ENCODE assay signal across 16 cellular contexts in genomic region chr5:135222171-135222681, GRCh38.
A peak's percentile ranks its signal among the peaks of the same experiment; 100 is the strongest.
DNase-seq lines count a peak whose midpoint lies in the region; ATAC-seq and TF ChIP-seq lines count a peak whose summit lies in the region.
"Had no signal": no experiment of that assay in that cellular context is flagged by ENCODE, and none has a peak within 500 bp of the region (broad histone marks: within the 10 kb centered on the region; RNA-seq: fewer than 3 reads in every experiment).

No MANE protein-coding gene starts in this region.

- peaks cover 4% of the 10 kb centered on the region for H3K4me1 Mint-ChIP-seq in activated naive CD8-positive, alpha-beta T cell treated with anti-CD3 and anti-CD28 coated beads, Interleukin-2, amount 10 ng/mL, durations not matched to agents 7 days and 5 days
- no peaks in the 10 kb centered on the region for H3K4me1 Mint-ChIP-seq in activated naive CD8-positive, alpha-beta T cell treated with anti-CD3 and anti-CD28 coated beads for 36 hours
- H3K4me1 Mint-ChIP-seq in type B pancreatic cell (ENCODE audit: unreplicated experiment) = peaks cover 20% of the 10 kb centered on the region

- ATAC-seq in activated naive CD8-positive, alpha-beta T cell treated with anti-CD3 and anti-CD28 coated beads, Interleukin-2, amount 10 ng/mL, durations not matched to agents 7 days and 5 days (ENCODE audit: low read depth) = no peak
- ATAC-seq in left lobe of liver = no peak

- DNase-seq in activated naive CD8-positive, alpha-beta T cell treated with anti-CD3 and anti-CD28 coated beads, Interleukin-2, amount 10 ng/mL, durations not matched to agents 7 days and 5 days = peak; percentile 12
- no peak for DNase-seq in activated naive CD8-positive, alpha-beta T cell treated with anti-CD3 and anti-CD28 coated beads for 36 hours
- DNase-seq in WERI-Rb-1 (peak; percentile 3), left lobe of liver (ENCODE audit: low spot score) (peak; percentile 35), type B pancreatic cell (ENCODE audit: extremely low spot score, unreplicated experiment) (peak; percentile 57), cerebellum (ENCODE audit: low spot score) (no peak), midbrain (lab: John Stamatoyannopoulos, UW) (no peak), NCI-H1694 (lab: John Stamatoyannopoulos, UW) (no peak)
- DNase-seq: HFFc6; Karpas-422; mesendoderm; NCI-H2081; nucleus accumbens; stimulated activated CD4-positive, alpha-beta T cell treated with anti-CD3 and anti-CD28 coated beads, Interleukin-12 subunit alpha, Interleukin-12 subunit beta, amount 100 ng/mL, for 4 hours had no signal

- H3K9me3 Mint-ChIP-seq in activated naive CD8-positive, alpha-beta T cell treated with anti-CD3 and anti-CD28 coated beads, Interleukin-2, amount 10 ng/mL, durations not matched to agents 7 days and 5 days = no peaks in the 10 kb centered on the region
- H3K9me3 Mint-ChIP-seq in activated naive CD8-positive, alpha-beta T cell treated with anti-CD3 and anti-CD28 coated beads for 36 hours = no peaks in the 10 kb centered on the region
- no peaks in the 10 kb centered on the region for H3K9me3 Mint-ChIP-seq in type B pancreatic cell
- H3K9me3 Mint-ChIP-seq: HFFc6 had no signal

- H3K9me3 ChIP-seq in WERI-Rb-1 (ENCODE audit: severe bottlenecking) = no peaks in the 10 kb centered on the region
- H3K9me3 ChIP-seq: ascending aorta, SJSA1 had no signal

- H3K27me3 ChIP-seq in WERI-Rb-1 (ENCODE audit: insufficient read depth, low read depth, severe bottlenecking) = no peaks in the 10 kb centered on the region
- H3K27me3 ChIP-seq: ascending aorta, SJSA1 had no signal

- no peak overlapping the region for H3K4me3 ChIP-seq in WERI-Rb-1 (ENCODE audit: low read depth, low read length)
- H3K4me3 ChIP-seq: ascending aorta, SJSA1 had no signal

- POLR2A ChIA-PET in activated naive CD8-positive, alpha-beta T cell treated with anti-CD3 and anti-CD28 coated beads, Interleukin-2, amount 10 ng/mL, durations not matched to agents 7 days and 5 days (lab: Charles Lee) = no interaction called here

- H3K27ac Mint-ChIP-seq in activated naive CD8-positive, alpha-beta T cell treated with anti-CD3 and anti-CD28 coated beads, Interleukin-2, amount 10 ng/mL, durations not matched to agents 7 days and 5 days = no peak overlapping the region
- H3K27ac Mint-ChIP-seq in activated naive CD8-positive, alpha-beta T cell treated with anti-CD3 and anti-CD28 coated beads for 36 hours = no peak overlapping the region
- peak overlapping the region; percentile 23 for H3K27ac Mint-ChIP-seq in type B pancreatic cell
- H3K27ac Mint-ChIP-seq: HFFc6 had no signal

- no peak overlapping the region for H3K27ac ChIP-seq in WERI-Rb-1
- H3K27ac ChIP-seq: ascending aorta, SJSA1 had no signal

- H3K4me3 Mint-ChIP-seq in activated naive CD8-positive, alpha-beta T cell treated with anti-CD3 and anti-CD28 coated beads, Interleukin-2, amount 10 ng/mL, durations not matched to agents 7 days and 5 days = no peak overlapping the region
- H3K4me3 Mint-ChIP-seq in activated naive CD8-positive, alpha-beta T cell treated with anti-CD3 and anti-CD28 coated beads for 36 hours = no peak overlapping the region
- H3K4me3 Mint-ChIP-seq in type B pancreatic cell = no peak overlapping the region
- H3K4me3 Mint-ChIP-seq: HFFc6 had no signal

- H3K36me3 ChIP-seq in WERI-Rb-1 = no peaks in the 10 kb centered on the region
- H3K36me3 ChIP-seq: ascending aorta, SJSA1 had no signal

- peaks cover 11% of the 10 kb centered on the region for H3K27me3 Mint-ChIP-seq in activated naive CD8-positive, alpha-beta T cell treated with anti-CD3 and anti-CD28 coated beads, Interleukin-2, amount 10 ng/mL, durations not matched to agents 7 days and 5 days
- peaks cover 3% of the 10 kb centered on the region for H3K27me3 Mint-ChIP-seq in activated naive CD8-positive, alpha-beta T cell treated with anti-CD3 and anti-CD28 coated beads for 36 hours
- peaks cover 28% of the 10 kb centered on the region for H3K27me3 Mint-ChIP-seq in type B pancreatic cell

- no peak for TF ChIP-seq CTCF in WERI-Rb-1 (IDR thresholded peaks at IDR 0.05; ENCODE audit: low read depth, low read length)
- no peak for TF ChIP-seq CTCF in type B pancreatic cell (conservative IDR thresholded peaks at IDR 0.05)

- H3K36me3 Mint-ChIP-seq in activated naive CD8-positive, alpha-beta T cell treated with anti-CD3 and anti-CD28 coated beads, Interleukin-2, amount 10 ng/mL, durations not matched to agents 7 days and 5 days = no peaks in the 10 kb centered on the region
- H3K36me3 Mint-ChIP-seq in activated naive CD8-positive, alpha-beta T cell treated with anti-CD3 and anti-CD28 coated beads for 36 hours = no peaks in the 10 kb centered on the region
- peaks cover 3% of the 10 kb centered on the region for H3K36me3 Mint-ChIP-seq in type B pancreatic cell

Comparison
In these comparisons a context has a peak if more than half of its experiments do, and no peak if none do; other contexts are left out.
1. DNase-seq: peak in activated naive CD8-positive, alpha-beta T cell treated with anti-CD3 and anti-CD28 coated beads, Interleukin-2, amount 10 ng/mL, durations not matched to agents 7 days and 5 days (single experiment), WERI-Rb-1 (single experiment), left lobe of liver (single experiment) and type B pancreatic cell (single experiment); none in activated naive CD8-positive, alpha-beta T cell treated with anti-CD3 and anti-CD28 coated beads for 36 hours (single experiment), cerebellum (single experiment), midbrain (single experiment) and NCI-H1694 (single experiment).